13 cellular contexts compared by ENCODE assay signal in the genomic region with DNA sequence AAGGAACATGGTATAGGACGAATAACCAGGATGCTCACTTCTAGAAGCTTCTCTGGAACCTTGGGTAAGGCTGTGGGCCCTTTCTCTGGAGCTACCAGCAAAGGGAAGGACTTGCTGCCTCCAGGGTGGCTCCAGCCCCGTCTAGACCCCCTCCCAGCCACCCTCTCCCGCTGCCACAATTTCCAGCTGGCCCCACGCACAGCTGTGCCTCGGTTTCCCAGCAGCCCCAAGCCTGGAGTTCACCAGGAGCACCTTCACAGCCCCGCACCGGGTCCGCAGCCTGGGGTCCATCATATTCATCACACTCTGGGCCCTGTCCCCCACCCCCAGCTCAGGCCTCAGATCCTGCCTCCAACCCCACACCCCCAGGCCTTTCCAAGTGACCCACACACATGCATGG. TPM values are rescaled to one million over a fixed set of nuclear protein-coding genes. Genes with fewer than 3 reads are reported as not detected.
DNase-seq lines count a peak whose midpoint lies in the region; ATAC-seq and TF ChIP-seq lines count a peak whose summit lies in the region.
"Had no signal": no experiment of that assay in that cellular context is flagged by ENCODE, and none has a peak within 500 bp of the region (broad histone marks: within the 10 kb centered on the region; RNA-seq: fewer than 3 reads in every experiment).

No MANE protein-coding gene starts in this region.

- H3K9me3 ChIP-seq in PC-3 (ENCODE audit: low read length): no peaks in the 10 kb centered on the region
- H3K9me3 ChIP-seq: Peyer's patch had no signal

- H3K27me3 ChIP-seq in GM23338 (ENCODE audit: insufficient read depth) (no peaks in the 10 kb centered on the region), PC-3 (ENCODE audit: low read length) (no peaks in the 10 kb centered on the region)
- H3K27me3 ChIP-seq: Peyer's patch had no signal

- no TSS peak for BruUV-seq in PC-3 (replicated peaks; lab: Mats Ljungman, UMichigan)

- no peak for TF ChIP-seq CTCF in GM23338 (conservative IDR thresholded peaks at IDR 0.05; ENCODE audit: low read depth in 2 of 2)
- no peak for TF ChIP-seq CTCF in PC-3 (conservative IDR thresholded peaks at IDR 0.05; ENCODE audit: low read depth, low read length)

- DNase-seq in GM23338 (ENCODE audit: low spot score) (no peak), PC-3 (no peak), posterior vena cava (ENCODE audit: low spot score) (peak; percentile 60), glomerular visceral epithelial cell (ENCODE audit: extremely low spot score) (no peak)
- DNase-seq: KG1, NCI-H1694, NCI-H524 treated with DMSO at 0.1 percent for 48 hours had no signal

- no peak overlapping the region for H3K4me2 ChIP-seq in GM23338
- no peak overlapping the region for H3K4me2 ChIP-seq in PC-3 (ENCODE audit: low read length)

- no peaks in the 10 kb centered on the region; the same call in 2 of the 3 replicates for H3K36me3 Mint-ChIP-seq in GM23338 (ENCODE audit: low read depth)
- H3K36me3 Mint-ChIP-seq: CD14-positive monocyte had no signal

- H3K9me2 ChIP-seq in GM23338 (ENCODE audit: insufficient read depth) (no peaks in the 10 kb centered on the region), PC-3 (replicated peaks; ENCODE audit: low read length) (no peaks in the 10 kb centered on the region)

- no peak overlapping the region for H3K4me3 Mint-ChIP-seq in GM23338
- H3K4me3 Mint-ChIP-seq: CD14-positive monocyte had no signal

- H3K4me3 ChIP-seq in GM23338 (no peak overlapping the region), PC-3 (ENCODE audit: low read length) (no peak overlapping the region)
- H3K4me3 ChIP-seq: Peyer's patch had no signal

- intact Hi-C loops in PC-3 (cut with micrococcal nuclease) (no loop called here), posterior vena cava (cut with DNase I) (loop anchor here in 1 of 2 donors (10.0 kb wide), 1 partner anchor 297 kb away; no protein-coding TSS in a partner anchor)

- no peak for ATAC-seq in GM23338
- ATAC-seq in PC-3: no peak
- ATAC-seq in esophagus mucosa: peak; percentile 20
- no peak for ATAC-seq in GM21360 (IDR thresholded peaks at IDR 0.05; ENCODE audit: unreplicated experiment)
- no peak for ATAC-seq in GM18858 (IDR thresholded peaks at IDR 0.05; ENCODE audit: unreplicated experiment)

- no peaks in the 10 kb centered on the region for H3K36me3 ChIP-seq in GM23338 (ENCODE audit: insufficient read depth)
- H3K36me3 ChIP-seq in PC-3 (ENCODE audit: low read depth, low read length): no peaks in the 10 kb centered on the region
- H3K36me3 ChIP-seq: Peyer's patch had no signal

- H3K79me2 ChIP-seq in GM23338 (replicated peaks; ENCODE audit: insufficient read depth): no peaks in the 10 kb centered on the region
- no peaks in the 10 kb centered on the region for H3K79me2 ChIP-seq in PC-3 (ENCODE audit: low read length)

- H3K9ac ChIP-seq in PC-3 (ENCODE audit: low read length): no peak overlapping the region

- POLR2A ChIA-PET in PC-3 (lab: Charles Lee; ENCODE audit: unreplicated experiment): no interaction called here

- H3K9me3 Mint-ChIP-seq in GM23338: no peaks in the 10 kb centered on the region

- peak overlapping the region; percentile 83; the same call in 1 of the 2 replicates for H2AFZ ChIP-seq in GM23338
- peak overlapping the region; percentile 73; the same call in 1 of the 2 replicates for H2AFZ ChIP-seq in PC-3 (ENCODE audit: low read length)

- H3K27ac ChIP-seq in GM23338 (ENCODE audit: low read depth): no peak overlapping the region
- no peak overlapping the region for H3K27ac ChIP-seq in PC-3 (ENCODE audit: low read length)
- H3K27ac ChIP-seq: HL-60, Peyer's patch had no signal

- H3K27ac Mint-ChIP-seq in GM23338: no peak overlapping the region

- H3F3A ChIP-seq in GM23338 (replicated peaks; ENCODE audit: low read depth) (peaks cover 6% of the 10 kb centered on the region; the same call in 1 of the 2 replicates), PC-3 (ENCODE audit: low read length, unreplicated experiment) (no peaks in the 10 kb centered on the region)

- no peaks in the 10 kb centered on the region; the same call in 2 of the 3 replicates for H3K4me1 Mint-ChIP-seq in GM23338

- CTCF ChIA-PET in PC-3 (lab: Charles Lee): no interaction called here

- no peaks in the 10 kb centered on the region for H4K20me1 ChIP-seq in GM23338 (replicated peaks; ENCODE audit: insufficient read depth)
- H4K20me1 ChIP-seq in PC-3 (ENCODE audit: low read length): no peaks in the 10 kb centered on the region

- peaks cover 10% of the 10 kb centered on the region for H3K27me3 Mint-ChIP-seq in GM23338 (ENCODE audit: insufficient read depth, low read depth, poor library complexity)

- H3K4me1 ChIP-seq in GM23338 (ENCODE audit: insufficient read depth) (no peaks in the 10 kb centered on the region), PC-3 (ENCODE audit: insufficient read depth, low read length) (no peaks in the 10 kb centered on the region; the same call in 1 of the 2 replicates)

TF ChIP-seq in GM23338, 12 proteins besides CTCF, POLR2A, EP300 and RAD21 (continues in another document):
- TF ChIP-seq ZNF114 (CRISPR knock-in tag; IDR thresholded peaks at IDR 0.05): no peak
- TF ChIP-seq STAT1 (IDR thresholded peaks at IDR 0.05; ENCODE audit: unreplicated experiment): no peak
- no peak for TF ChIP-seq POLR2AphosphoS5 (IDR thresholded peaks at IDR 0.05; ENCODE audit: low read depth)
- TF ChIP-seq EZH2 (IDR thresholded peaks at IDR 0.05; ENCODE audit: low read depth, unreplicated experiment): no peak
- TF ChIP-seq, protein P1, sequence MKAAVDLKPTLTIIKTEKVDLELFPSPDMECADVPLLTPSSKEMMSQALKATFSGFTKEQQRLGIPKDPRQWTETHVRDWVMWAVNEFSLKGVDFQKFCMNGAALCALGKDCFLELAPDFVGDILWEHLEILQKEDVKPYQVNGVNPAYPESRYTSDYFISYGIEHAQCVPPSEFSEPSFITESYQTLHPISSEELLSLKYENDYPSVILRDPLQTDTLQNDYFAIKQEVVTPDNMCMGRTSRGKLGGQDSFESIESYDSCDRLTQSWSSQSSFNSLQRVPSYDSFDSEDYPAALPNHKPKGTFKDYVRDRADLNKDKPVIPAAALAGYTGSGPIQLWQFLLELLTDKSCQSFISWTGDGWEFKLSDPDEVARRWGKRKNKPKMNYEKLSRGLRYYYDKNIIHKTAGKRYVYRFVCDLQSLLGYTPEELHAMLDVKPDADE (IDR thresholded peaks at IDR 0.05): no peak
- TF ChIP-seq CREB1 (CRISPR knock-in tag; IDR thresholded peaks at IDR 0.05; ENCODE audit: low read depth): no peak
- TF ChIP-seq NANOG (IDR thresholded peaks at IDR 0.05; ENCODE audit: borderline replicate concordance): no peak
- TF ChIP-seq EZH2phosphoT487 (IDR thresholded peaks at IDR 0.05; ENCODE audit: unreplicated experiment): no peak

RNA-seq across cellular contexts. Expression of a gene that starts 35.6 kb away (rescaled TPM):
- total RNA-seq in GM23338 (2014; rRNA removed; shearing (Covaris generic)): 21.9 and 28.7 TPM in 2 replicates
- 37.1 and 40.9 TPM in 2 replicates for polyA plus RNA-seq in GM23338 (2016; fragmentation: Nextera tagmentation; extraction: Ambion mirVana)
- total RNA-seq in PC-3 (2014; rRNA removed) (14.9 and 21.9 TPM in 2 replicates), esophagus mucosa (49.1 TPM), posterior vena cava (10 to 100 TPM; 14.7 to 17.0 TPM)
- polyA plus RNA-seq: CD14-positive monocyte had no signal
